ENCODE assay signal across 19 cellular contexts in the genomic region with DNA sequence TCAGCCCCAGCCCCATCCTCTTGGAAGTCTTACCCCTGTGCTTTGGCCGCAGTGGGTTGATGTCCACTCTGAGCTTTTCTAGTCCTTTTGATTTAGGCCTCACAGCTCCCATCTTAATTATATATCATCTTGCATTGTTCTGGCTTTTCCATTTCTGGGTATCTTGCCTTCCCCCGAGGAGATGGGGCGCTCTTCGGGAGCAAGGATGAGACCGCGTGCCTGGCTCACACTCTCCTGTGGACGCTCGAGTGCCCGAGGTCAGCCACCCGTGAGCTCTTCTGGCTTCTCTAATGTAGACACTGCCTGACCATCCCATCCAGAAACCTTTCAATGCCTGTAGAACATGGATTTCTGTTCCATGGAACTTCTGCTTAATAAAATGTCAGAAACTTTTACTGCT. TPM values are rescaled to one million over a fixed set of nuclear protein-coding genes. Genes with fewer than 3 reads are reported as not detected.
DNase-seq lines count a peak whose midpoint lies in the region; ATAC-seq and TF ChIP-seq lines count a peak whose summit lies in the region.
"Had no signal": no experiment of that assay in that cellular context is flagged by ENCODE, and none has a peak within 500 bp of the region (broad histone marks: within the 10 kb centered on the region; RNA-seq: fewer than 3 reads in every experiment).

No MANE protein-coding gene starts in this region.

- H3K36me3 ChIP-seq in thyroid gland = peaks cover 0 to 5% of the 10 kb centered on the region in 2 donors
- H3K36me3 ChIP-seq in smooth muscle cell (ENCODE audit: low read depth) = no peaks in the 10 kb centered on the region
- H3K36me3 ChIP-seq: prostate gland had no signal

- intact Hi-C loops in natural killer cell (cut with micrococcal nuclease) (no loop called here), thyroid gland (cut with DNase I) (no loop called here)

- H4K20me1 ChIP-seq in smooth muscle cell (ENCODE audit: low read depth) = no peaks in the 10 kb centered on the region

- 51 to 54% methylated on average over 10 of the region's 10 CpGs for WGBS in thyroid gland, 2 donors
- WGBS in smooth muscle cell (ENCODE audit: low lambda C conversion rate) = 99% methylated on average over 10 of the region's 10 CpGs

- POLR2A ChIA-PET in activated CD4-positive, alpha-beta memory T cell treated with anti-CD3 and anti-CD28 coated beads, Interleukin-2, amount 10 ng/mL, durations not matched to agents 7 days and 5 days (lab: Charles Lee) = interaction anchor here (0.6 to 12.9 kb wide), 17 partner anchors 8 to 161 kb away, joined by 3 to 349 read pairs (median 4); partner anchors contain the start of gene GPR183

- TF ChIP-seq POLR2A in thyroid gland (IDR thresholded peaks at IDR 0.05) = no peak

- H3K9ac ChIP-seq in smooth muscle cell (ENCODE audit: low read depth) = no peak overlapping the region

- CTCF ChIA-PET in activated CD4-positive, alpha-beta memory T cell treated with anti-CD3 and anti-CD28 coated beads, Interleukin-2, amount 10 ng/mL, durations not matched to agents 7 days and 5 days (lab: Charles Lee) = interaction anchor here (0.8 to 1.3 kb wide), 4 partner anchors 13 to 91 kb away, joined by 3 to 5 read pairs (median 4); no protein-coding TSS in a partner anchor

- peaks cover 8% of the 10 kb centered on the region for H3K79me2 ChIP-seq in smooth muscle cell (ENCODE audit: low read depth)

- no peak overlapping the region for H3K27ac ChIP-seq in thyroid gland
- no peak overlapping the region for H3K27ac ChIP-seq in smooth muscle cell (ENCODE audit: low read depth)
- H3K27ac ChIP-seq: prostate gland had no signal

- no peak overlapping the region for H3K4me3 Mint-ChIP-seq in natural killer cell
- H3K4me3 Mint-ChIP-seq in natural killer cell treated with Interleukin-12 subunit alpha and Interleukin-12 subunit beta and Interleukin-15 and Interleukin-18, amount 100 ng/mL, for 72 hours = no peak overlapping the region
- H3K4me3 Mint-ChIP-seq in activated CD4-positive, alpha-beta memory T cell treated with anti-CD3 and anti-CD28 coated beads, Interleukin-2, amount 10 ng/mL, durations not matched to agents 7 days and 5 days = no peak overlapping the region
- H3K4me3 Mint-ChIP-seq: neural crest cell had no signal

- no peak for ATAC-seq in natural killer cell
- ATAC-seq in natural killer cell treated with Interleukin-12 subunit alpha and Interleukin-12 subunit beta and Interleukin-15 and Interleukin-18, amount 100 ng/mL, for 72 hours = no peak
- no peak for ATAC-seq in activated CD4-positive, CD25-positive, alpha-beta regulatory T cell treated with anti-CD3 and anti-CD28 coated beads, Interleukin-2, amount 50 U/mL, for 24 hours
- ATAC-seq: left cardiac atrium had no signal

- TF ChIP-seq CTCF in natural killer cell (IDR thresholded peaks at IDR 0.05) = no peak
- TF ChIP-seq CTCF in thyroid gland (IDR thresholded peaks at IDR 0.05) = no peak
- no peak for TF ChIP-seq CTCF in smooth muscle cell (IDR thresholded peaks at IDR 0.05; ENCODE audit: borderline replicate concordance, insufficient read depth, poor library complexity, severe bottlenecking)

- peaks cover 16% of the 10 kb centered on the region for H3K36me3 Mint-ChIP-seq in natural killer cell
- peaks cover 15% of the 10 kb centered on the region for H3K36me3 Mint-ChIP-seq in natural killer cell treated with Interleukin-12 subunit alpha and Interleukin-12 subunit beta and Interleukin-15 and Interleukin-18, amount 100 ng/mL, for 72 hours
- peaks cover 57% of the 10 kb centered on the region for H3K36me3 Mint-ChIP-seq in activated CD4-positive, alpha-beta memory T cell treated with anti-CD3 and anti-CD28 coated beads, Interleukin-2, amount 10 ng/mL, durations not matched to agents 7 days and 5 days (ENCODE audit: low read depth)

- peaks cover 5% of the 10 kb centered on the region for H3F3A ChIP-seq in smooth muscle cell (ENCODE audit: low read depth)

- no peaks in the 10 kb centered on the region for H3K9me3 ChIP-seq in thyroid gland
- H3K9me3 ChIP-seq in smooth muscle cell (replicated peaks; ENCODE audit: low read depth) = no peaks in the 10 kb centered on the region
- H3K9me3 ChIP-seq: prostate gland, transverse colon had no signal

- H3K9me3 Mint-ChIP-seq in natural killer cell = no peaks in the 10 kb centered on the region
- H3K9me3 Mint-ChIP-seq in natural killer cell treated with Interleukin-12 subunit alpha and Interleukin-12 subunit beta and Interleukin-15 and Interleukin-18, amount 100 ng/mL, for 72 hours = no peaks in the 10 kb centered on the region
- H3K9me3 Mint-ChIP-seq in activated CD4-positive, alpha-beta memory T cell treated with anti-CD3 and anti-CD28 coated beads, Interleukin-2, amount 10 ng/mL, durations not matched to agents 7 days and 5 days = no peaks in the 10 kb centered on the region

- H3K4me2 ChIP-seq in smooth muscle cell = no peak overlapping the region

- H3K4me3 ChIP-seq in thyroid gland (replicated peaks in 1 of 3) (no peak overlapping the region), smooth muscle cell (no peak overlapping the region)
- H3K4me3 ChIP-seq: prostate gland, transverse colon had no signal

- H3K4me1 Mint-ChIP-seq in natural killer cell = peaks cover 58 to 66% of the 10 kb centered on the region in 2 donors
- peaks cover 49 to 63% of the 10 kb centered on the region in 2 donors for H3K4me1 Mint-ChIP-seq in natural killer cell treated with Interleukin-12 subunit alpha and Interleukin-12 subunit beta and Interleukin-15 and Interleukin-18, amount 100 ng/mL, for 72 hours (ENCODE audit: low read depth in 2 of 2)
- peaks cover 86% of the 10 kb centered on the region for H3K4me1 Mint-ChIP-seq in activated CD4-positive, alpha-beta memory T cell treated with anti-CD3 and anti-CD28 coated beads, Interleukin-2, amount 10 ng/mL, durations not matched to agents 7 days and 5 days

- no peaks in the 10 kb centered on the region for H3K27me3 Mint-ChIP-seq in natural killer cell (ENCODE audit: low read depth in 2 of 2)
- H3K27me3 Mint-ChIP-seq in natural killer cell treated with Interleukin-12 subunit alpha and Interleukin-12 subunit beta and Interleukin-15 and Interleukin-18, amount 100 ng/mL, for 72 hours = peaks cover 0 to 4% of the 10 kb centered on the region in 2 donors
- H3K27me3 Mint-ChIP-seq in activated CD4-positive, alpha-beta memory T cell treated with anti-CD3 and anti-CD28 coated beads, Interleukin-2, amount 10 ng/mL, durations not matched to agents 7 days and 5 days = no peaks in the 10 kb centered on the region

- H3K27ac Mint-ChIP-seq in natural killer cell = peak overlapping the region; percentile 59 to 89
- H3K27ac Mint-ChIP-seq in natural killer cell treated with Interleukin-12 subunit alpha and Interleukin-12 subunit beta and Interleukin-15 and Interleukin-18, amount 100 ng/mL, for 72 hours = peak overlapping the region in 1 of 2 donors; percentile 68
- H3K27ac Mint-ChIP-seq in activated CD4-positive, alpha-beta memory T cell treated with anti-CD3 and anti-CD28 coated beads, Interleukin-2, amount 10 ng/mL, durations not matched to agents 7 days and 5 days = peak overlapping the region; percentile 70

- H2AFZ ChIP-seq in smooth muscle cell (ENCODE audit: low read depth) = no peak overlapping the region

- DNase-seq in natural killer cell (no peak), islet precursor cell (peak; percentile 25), thyroid gland (peak; percentile 35 to 53), smooth muscle cell (lab: John Stamatoyannopoulos, UW; ENCODE audit: unreplicated experiment) (no peak), dermis blood vessel endothelial cell (no peak)
- no peak for DNase-seq in natural killer cell treated with Interleukin-12 subunit alpha and Interleukin-12 subunit beta and Interleukin-15 and Interleukin-18, amount 100 ng/mL, for 72 hours (ENCODE audit: low spot score)
- DNase-seq in activated CD4-positive, alpha-beta memory T cell treated with anti-CD3 and anti-CD28 coated beads, Interleukin-2, amount 10 ng/mL, durations not matched to agents 7 days and 5 days = no peak
- DNase-seq: COR-L47; H7; KBM-7; left cardiac atrium; NCI-H1694; NCI-H774; stimulated activated CD4-positive, alpha-beta T cell treated with anti-CD3 and anti-CD28 coated beads, Interleukin-2, amount 100 ng/mL, for 24 hours; stimulated activated naive CD4-positive, alpha-beta T cell treated with Interleukin-2 at 50 U/mL for 16 hours; transverse colon had no signal

- H3K27me3 ChIP-seq in thyroid gland (no peaks in the 10 kb centered on the region), smooth muscle cell (ENCODE audit: low read depth) (no peaks in the 10 kb centered on the region)
- H3K27me3 ChIP-seq: transverse colon had no signal

- H3K4me1 ChIP-seq in thyroid gland (peaks cover 3 to 15% of the 10 kb centered on the region in 2 donors), smooth muscle cell (ENCODE audit: low read depth) (no peaks in the 10 kb centered on the region)
- H3K4me1 ChIP-seq: prostate gland had no signal

RNA-seq across cellular contexts. Expression of gene GPR183, which starts 53.5 kb away (rescaled TPM):
- total RNA-seq in natural killer cell (10 to 100 TPM; 20.0 to 47.0 (median 41.1) TPM), thyroid gland (1 to 10 TPM; 2.5 to 9.7 (median 5.1) TPM), smooth muscle cell (33.0 and 46.4 TPM in 2 replicates), dermis blood vessel endothelial cell (0.09 and 0.34 TPM in 2 replicates)
- 10 to 100 TPM in 1 of 2 donors, 1 to 10 TPM in 1; 5.4 to 10.2 TPM for total RNA-seq in natural killer cell treated with Interleukin-12 subunit alpha and Interleukin-12 subunit beta and Interleukin-15 and Interleukin-18, amount 100 ng/mL, for 72 hours
- 10 to 100 TPM; 43.7 to 46.2 TPM for total RNA-seq in activated CD4-positive, alpha-beta memory T cell treated with anti-CD3 and anti-CD28 coated beads, Interleukin-2, amount 10 ng/mL, durations not matched to agents 7 days and 5 days
- 26.8 and 32.4 TPM in 2 replicates for polyA plus RNA-seq in smooth muscle cell
- total RNA-seq: H7, neural crest cell had no signal

Comparison
In these comparisons a context has a peak if more than half of its experiments do, and no peak if none do; other contexts are left out.
1. DNase-seq: peak in islet precursor cell (single experiment) and thyroid gland (2 of 2); none in natural killer cell (single experiment), natural killer cell treated with Interleukin-12 subunit alpha and Interleukin-12 subunit beta and Interleukin-15 and Interleukin-18, amount 100 ng/mL, for 72 hours (single experiment), activated CD4-positive, alpha-beta memory T cell treated with anti-CD3 and anti-CD28 coated beads, Interleukin-2, amount 10 ng/mL, durations not matched to agents 7 days and 5 days (single experiment), smooth muscle cell (single experiment) and dermis blood vessel endothelial cell (single experiment).